In genomic region chr1:171800850-171801249, GRCh38 we compare ENCODE assay signal across 1 cellular context.
TF ChIP-seq lines count a peak whose summit lies in the region.

No MANE protein-coding gene starts in this region.

TF ChIP-seq in A549, 52 proteins besides CTCF, POLR2A, EP300 and RAD21 (continued from another document):
- TF ChIP-seq ATOH8 (CRISPR knock-in tag; IDR thresholded peaks at IDR 0.05; ENCODE audit: low read depth) (no peak), ESRRA (IDR thresholded peaks at IDR 0.05; ENCODE audit: borderline replicate concordance, low read length) (no peak)
